8 cellular contexts compared by ENCODE assay signal in genomic region chr4:70903282-70903603, GRCh38. TPM values are rescaled to one million over a fixed set of nuclear protein-coding genes. Genes with fewer than 3 reads are reported as not detected.
DNase-seq lines count a peak whose midpoint lies in the region; TF ChIP-seq lines count a peak whose summit lies in the region.

No MANE protein-coding gene starts in this region.

- H3K4me3 ChIP-seq in SK-N-MC (peak overlapping the region; percentile 92), esophagus squamous epithelium (peak overlapping the region; percentile 82 to 96 (median 89)), ovary (peak overlapping the region; percentile 98)

- H3K4me1 ChIP-seq in esophagus squamous epithelium = peaks cover 0 to 34% (median 8%) of the 10 kb centered on the region in 3 donors
- H3K4me1 ChIP-seq in ovary (ENCODE audit: insufficient read depth) = peaks cover 5% of the 10 kb centered on the region

- H3K27me3 ChIP-seq in esophagus squamous epithelium (no peaks in the 10 kb centered on the region), ovary (no peaks in the 10 kb centered on the region)

- no peak for TF ChIP-seq CTCF in esophagus squamous epithelium (IDR thresholded peaks at IDR 0.05)
- no peak for TF ChIP-seq CTCF in ovary (IDR thresholded peaks at IDR 0.05)

- intact Hi-C loops in esophagus squamous epithelium (cut with DNase I) = loop anchor here (10.0 kb wide), 1 partner anchor 92 kb away; the partner anchor contains the start of gene DCK
- intact Hi-C loops in ovary (cut with DNase I) = loop anchor here in 1 of 4 donors (10.0 kb wide), 1 partner anchor 92 kb away; the partner anchor contains the start of gene DCK

- H3K9ac ChIP-seq in SK-N-MC (ENCODE audit: insufficient read length) = peak overlapping the region; percentile 89

- peaks cover 34% of the 10 kb centered on the region for H3K36me3 ChIP-seq in SK-N-MC (ENCODE audit: insufficient read depth, low read length)
- H3K36me3 ChIP-seq in esophagus squamous epithelium = peaks cover 0 to 14% (median 0%) of the 10 kb centered on the region in 3 donors
- no peaks in the 10 kb centered on the region for H3K36me3 ChIP-seq in ovary

- H3K9me3 ChIP-seq in SK-N-MC (ENCODE audit: low read depth, low read length) (no peaks in the 10 kb centered on the region), esophagus squamous epithelium (no peaks in the 10 kb centered on the region), ovary (no peaks in the 10 kb centered on the region)

- DNase-seq in NCI-H526 (lab: John Stamatoyannopoulos, UW) = peak; percentile 9 to 45
- DNase-seq in NCI-H526 treated with DMSO at 0.1 percent for 48 hours (lab: John Stamatoyannopoulos, UW) = no peak
- DNase-seq in SK-N-MC (ENCODE audit: low read depth, low spot score) = no peak
- DNase-seq in esophagus squamous epithelium (lab: John Stamatoyannopoulos, UW) = no peak
- peak in 2 of 5 donors; percentile 16 to 30 for DNase-seq in ovary
- no peak for DNase-seq in NCI-H187 treated with DMSO at 0.1 percent for 48 hours (lab: John Stamatoyannopoulos, UW)
- DNase-seq in foreskin melanocyte = no peak
- DNase-seq in activated CD8-positive, alpha-beta memory T cell treated with anti-CD3 and anti-CD28 coated beads, Interleukin-2, amount 50 U/mL, for 4 hours = no peak

- WGBS in esophagus squamous epithelium, 2 donors = 0 to 4% methylated on average over 5 of the region's 5 CpGs
- 0 to 1% (median 1%) methylated on average over 5 of the region's 5 CpGs for WGBS in ovary, 3 donors

- TF ChIP-seq POLR2A in esophagus squamous epithelium (IDR thresholded peaks at IDR 0.05) = no peak
- TF ChIP-seq POLR2A in ovary (IDR thresholded peaks at IDR 0.05) = no peak

- H3K27ac ChIP-seq in SK-N-MC (no peak overlapping the region), esophagus squamous epithelium (peak overlapping the region; percentile 84 to 93 (median 92)), ovary (peak overlapping the region in 1 of 2 donors; percentile 77)

- TF ChIP-seq EP300 in ovary (IDR thresholded peaks at IDR 0.05) = no peak

RNA-seq across cellular contexts. Expression of gene MOB1B, which starts 1.1 kb away (rescaled TPM):
- total RNA-seq in esophagus squamous epithelium (10 to 100 TPM in 3 of 4 donors, 1 to 10 TPM in 1; 8.3 to 17.9 (median 11.6) TPM), ovary (10 to 100 TPM; 13.9 to 25.7 (median 21.9) TPM)
- polyA plus RNA-seq in ovary = 10 to 100 TPM in 1 of 2 donors, 1 to 10 TPM in 1; 6.4 to 10.5 TPM

Comparison
In these comparisons a context has a peak if more than half of its experiments do, and no peak if none do; other contexts are left out.
1. DNase-seq: peak in NCI-H526 (2 of 2); none in NCI-H526 treated with DMSO at 0.1 percent for 48 hours (single experiment), SK-N-MC (single experiment), esophagus squamous epithelium (single experiment), NCI-H187 treated with DMSO at 0.1 percent for 48 hours (single experiment), foreskin melanocyte (single experiment) and activated CD8-positive, alpha-beta memory T cell treated with anti-CD3 and anti-CD28 coated beads, Interleukin-2, amount 50 U/mL, for 4 hours (single experiment).
2. Peak in every context shown above with its lines, with median percentiles within 50 percentile points of each other: H3K4me3 ChIP-seq.